ENCODE assay signal across 8 cellular contexts in the genomic region with DNA sequence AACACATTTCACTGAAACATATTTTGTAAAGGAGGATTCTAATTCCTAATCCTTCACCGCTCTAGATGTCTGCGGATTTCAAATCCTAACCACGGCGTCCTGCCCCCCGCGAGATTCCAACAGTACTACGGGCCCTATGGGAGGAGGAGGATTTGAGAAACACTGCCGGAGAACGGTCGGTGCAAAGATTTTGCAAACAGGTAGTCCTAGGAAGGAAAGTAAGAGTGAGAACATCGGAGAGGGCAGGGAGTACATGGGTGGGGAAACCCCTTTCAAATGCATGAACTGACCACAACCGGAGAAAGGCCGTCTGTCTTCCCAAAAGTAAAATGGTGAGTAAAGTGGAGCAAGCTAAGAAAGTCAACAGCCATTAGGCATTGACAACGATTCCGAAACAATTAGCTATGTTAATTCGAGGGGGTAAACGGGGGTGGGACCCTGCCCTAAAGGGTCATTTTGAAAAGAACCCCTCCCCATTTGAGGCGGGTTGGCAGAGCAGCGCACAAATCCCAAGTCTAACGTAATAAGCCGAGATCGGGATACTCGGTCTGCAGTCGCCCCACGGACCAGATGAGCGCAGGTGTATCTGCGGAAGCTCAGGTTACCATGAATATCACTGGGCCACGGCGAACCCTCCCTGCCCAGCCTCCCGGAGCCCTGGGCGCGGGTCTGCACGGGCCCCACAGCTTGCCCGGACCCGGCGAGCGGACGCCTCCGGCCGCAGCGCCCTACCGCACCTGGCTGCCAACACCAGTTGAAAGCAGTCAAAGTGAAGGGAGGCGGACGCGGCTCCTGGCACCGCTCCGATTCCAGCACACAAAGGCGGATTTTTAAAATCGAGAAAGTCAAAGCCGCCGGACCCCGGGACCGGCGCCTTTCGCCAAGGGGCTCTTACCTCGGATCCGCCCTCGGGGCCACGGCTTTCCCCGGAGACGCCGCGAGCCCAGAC. TPM values are rescaled to one million over a fixed set of nuclear protein-coding genes. Genes with fewer than 3 reads are reported as not detected.
A peak's percentile ranks its signal among the peaks of the same experiment; 100 is the strongest.
DNase-seq lines count a peak whose midpoint lies in the region; ATAC-seq and TF ChIP-seq lines count a peak whose summit lies in the region.

No MANE protein-coding gene starts in this region.

- no peak for TF ChIP-seq POLR2A in transverse colon (IDR thresholded peaks at IDR 0.05)

- H3K27ac ChIP-seq in esophagus (ENCODE audit: low read depth in 2 of 2, low read length in 1 of 2) (peak overlapping the region; percentile 87 to 91), transverse colon (peak overlapping the region; percentile 94 to 97 (median 97))

- no peaks in the 10 kb centered on the region for H3K36me3 Mint-ChIP-seq in activated CD4-positive, alpha-beta T cell treated with anti-CD3 and anti-CD28 coated beads for 36 hours (ENCODE audit: low read depth)

- no peaks in the 10 kb centered on the region for H3K36me3 ChIP-seq in esophagus (ENCODE audit: control insufficient read depth in 2 of 2, insufficient read depth in 2 of 2, low read length in 1 of 2)
- H3K36me3 ChIP-seq in transverse colon = no peaks in the 10 kb centered on the region

- intact Hi-C loops in activated CD4-positive, alpha-beta T cell treated with anti-CD3 and anti-CD28 coated beads for 36 hours (cut with DNase I, micrococcal nuclease) = loop anchor here in 1 of 2 experiments (1.0 to 2.0 kb wide), 3 partner anchors 88 to 198 kb away; a partner anchor contains a TSS
- intact Hi-C loops in transverse colon (cut with DNase I; ENCODE audit: low total_unique reads) = no loop called here

- no peak overlapping the region for H3K27ac Mint-ChIP-seq in activated CD4-positive, alpha-beta T cell treated with anti-CD3 and anti-CD28 coated beads for 36 hours

- H3K9me3 Mint-ChIP-seq in activated CD4-positive, alpha-beta T cell treated with anti-CD3 and anti-CD28 coated beads for 36 hours (ENCODE audit: low read depth) = no peaks in the 10 kb centered on the region

- peak overlapping the region; percentile 80 to 81 for H3K4me3 ChIP-seq in esophagus (ENCODE audit: low read depth in 1 of 2, low read length in 2 of 2)
- H3K4me3 ChIP-seq in transverse colon = peak overlapping the region; percentile 77 to 89 (median 82)

- H3K4me1 ChIP-seq in esophagus (ENCODE audit: control insufficient read depth in 2 of 2, insufficient read depth in 2 of 2, low read length in 1 of 2) (no peaks in the 10 kb centered on the region), transverse colon (peaks cover 0 to 43% (median 15%) of the 10 kb centered on the region in 4 donors)

- in situ Hi-C loops in transverse colon (cut with MboI; ENCODE audit: low pct_ligation_motif_present in 1 of 4, low pct_unique_long_range_greater_than_20kb in 1 of 4, low sequenced_read_pairs in 3 of 4) = no loop called here

- H3K9me3 ChIP-seq in esophagus (ENCODE audit: control insufficient read depth in 2 of 2, insufficient read depth in 1 of 2, low read depth in 1 of 2, low read length in 1 of 2) (no peaks in the 10 kb centered on the region), transverse colon (no peaks in the 10 kb centered on the region)

- WGBS in esophagus, 2 donors = 0 to 1% methylated on average over 63 of the region's 63 CpGs
- WGBS in transverse colon (ENCODE audit: low coverage in 1 of 2), 2 donors = 2% methylated on average over 9 to 56 of the region's 63 CpGs

- peaks cover 14% of the 10 kb centered on the region for H3K4me1 Mint-ChIP-seq in activated CD4-positive, alpha-beta T cell treated with anti-CD3 and anti-CD28 coated beads for 36 hours

- TF ChIP-seq EP300 in transverse colon (IDR thresholded peaks at IDR 0.05; ENCODE audit: low read depth) = no peak

- CTCF ChIA-PET in activated CD4-positive, alpha-beta T cell treated with anti-CD3 and anti-CD28 coated beads for 36 hours (lab: Charles Lee) = interaction anchor here (0.6 to 1.4 kb wide), 3 partner anchors 10 to 316 kb away, joined by 3 to 4 read pairs (median 3); no protein-coding TSS in a partner anchor

- H3K27me3 Mint-ChIP-seq in activated CD4-positive, alpha-beta T cell treated with anti-CD3 and anti-CD28 coated beads for 36 hours = peaks cover 57% of the 10 kb centered on the region

- peak; percentile 1 to 4 (median 1) for DNase-seq in activated CD8-positive, alpha-beta memory T cell treated with anti-CD3 and anti-CD28 coated beads for 48 hours (ENCODE audit: low read depth in 2 of 3, low spot score in 2 of 3)
- no peak for DNase-seq in activated CD8-positive, alpha-beta memory T cell treated with anti-CD3 and anti-CD28 coated beads for 24 hours
- peak; percentile 69 for DNase-seq in NCI-H1092 treated with DMSO at 0.1 percent for 48 hours (lab: John Stamatoyannopoulos, UW)
- DNase-seq in activated CD4-positive, alpha-beta T cell treated with anti-CD3 and anti-CD28 coated beads for 36 hours = peak; percentile 46
- DNase-seq in mucosa of gallbladder (ENCODE audit: low spot score) = peak; percentile 49
- peak; percentile 51 for DNase-seq in transverse colon

- POLR2A ChIA-PET in activated CD4-positive, alpha-beta T cell treated with anti-CD3 and anti-CD28 coated beads for 36 hours (lab: Charles Lee) = no interaction called here

- TF ChIP-seq CTCF in transverse colon (IDR thresholded peaks at IDR 0.05) = peak in 3 of 5 experiments; percentile 6 to 28 (median 11)

- no peaks in the 10 kb centered on the region for H3K27me3 ChIP-seq in esophagus (ENCODE audit: control insufficient read depth in 1 of 2, insufficient read depth in 2 of 2, low read length in 2 of 2)
- H3K27me3 ChIP-seq in transverse colon = peaks cover 3% of the 10 kb centered on the region

- peak overlapping the region; percentile 74 for H3K4me3 Mint-ChIP-seq in activated CD4-positive, alpha-beta T cell treated with anti-CD3 and anti-CD28 coated beads for 36 hours

- peak; percentile 30 for ATAC-seq in HG02610 (IDR thresholded peaks at IDR 0.05; ENCODE audit: unreplicated experiment)
- peak; percentile 28 for ATAC-seq in activated CD4-positive, alpha-beta T cell treated with anti-CD3 and anti-CD28 coated beads for 36 hours

RNA-seq across cellular contexts. Expression of a gene that starts 0.6 kb away (rescaled TPM):
- total RNA-seq in activated CD4-positive, alpha-beta T cell treated with anti-CD3 and anti-CD28 coated beads for 36 hours = 1 to 10 TPM; 1.5 to 2.0 TPM
- 1 to 10 TPM; 6.7 to 7.9 TPM for polyA plus RNA-seq in esophagus
- 150 TPM for total RNA-seq in mucosa of gallbladder
- total RNA-seq in transverse colon = 100 to 1,000 TPM in 3 of 4 donors, 10 to 100 TPM in 1; 55.1 to 180 (median 140) TPM

Comparison
In these comparisons a context has a peak if more than half of its experiments do, and no peak if none do; other contexts are left out.
1. RNA of a gene that starts 0.6 kb away (total RNA-seq): 55.1 to 180 TPM in transverse colon and 150 TPM in mucosa of gallbladder (single experiment); 1.5 to 2.0 TPM in activated CD4-positive, alpha-beta T cell treated with anti-CD3 and anti-CD28 coated beads for 36 hours; every median in the first group is over 10 times any median in the second.